8 cellular contexts compared by ENCODE assay signal in genomic region chr20:3751664-3752385, GRCh38. TPM values are rescaled to one million over a fixed set of nuclear protein-coding genes. Genes with fewer than 3 reads are reported as not detected.
DNase-seq lines count a peak whose midpoint lies in the region; ATAC-seq and TF ChIP-seq lines count a peak whose summit lies in the region.

No MANE protein-coding gene starts in this region.

- H3K27me3 ChIP-seq in ascending aorta = no peaks in the 10 kb centered on the region

- no peaks in the 10 kb centered on the region for H3K9me3 ChIP-seq in ascending aorta

- peaks cover 3 to 8% of the 10 kb centered on the region in 2 donors for H3K4me1 ChIP-seq in ascending aorta

- TF ChIP-seq CTCF in ascending aorta (IDR thresholded peaks at IDR 0.05) = no peak

- peak overlapping the region; percentile 57 to 68 for H3K4me3 ChIP-seq in ascending aorta

- ATAC-seq in HG02884 (IDR thresholded peaks at IDR 0.05; ENCODE audit: unreplicated experiment) = no peak
- no peak for ATAC-seq in GM18498 (IDR thresholded peaks at IDR 0.05; ENCODE audit: unreplicated experiment)

- peak; percentile 41 for DNase-seq in COR-L47 (lab: John Stamatoyannopoulos, UW)
- DNase-seq in OCI-M1 (lab: John Stamatoyannopoulos, UW) = peak; percentile 90
- DNase-seq in ascending aorta (ENCODE audit: low spot score in 2 of 2) = peak in 1 of 2 donors; percentile 83
- DNase-seq in islet precursor cell = peak; percentile 89
- DNase-seq in stimulated activated CD4-positive, alpha-beta T cell treated with anti-CD3 and anti-CD28 coated beads, Interleukin-2, amount 100 ng/mL, for 4 hours (ENCODE audit: low read depth) = peak; percentile 31
- DNase-seq in AG08395 (ENCODE audit: low spot score) = no peak

- intact Hi-C loops in ascending aorta (cut with DNase I) = loop anchor here (2.0 kb wide), 2 partner anchors 15 to 29 kb away; partner anchors contain the start of genes ADISSP and SPEF1

- H3K27ac ChIP-seq in ascending aorta = no peak overlapping the region

- H3K36me3 ChIP-seq in ascending aorta = no peaks in the 10 kb centered on the region

RNA-seq across cellular contexts. Expression of gene ADISSP, which starts 15.7 kb away (rescaled TPM):
- total RNA-seq in ascending aorta = 48.4 TPM

RNA-seq across cellular contexts. Expression of gene HSPA12B, which starts 19.3 kb away (rescaled TPM):
- 64.8 TPM for total RNA-seq in ascending aorta

RNA-seq across cellular contexts. Expression of gene SPEF1, which starts 29.4 kb away (rescaled TPM):
- total RNA-seq in ascending aorta = not detected

RNA-seq across cellular contexts. Expression of gene CENPB, which starts 34.7 kb away (rescaled TPM):
- total RNA-seq in ascending aorta = 173 TPM

RNA-seq across cellular contexts. Expression of gene SIGLEC1, which starts 39.4 kb away (rescaled TPM):
- total RNA-seq in ascending aorta = 23.2 TPM
